8 cellular contexts compared by ENCODE assay signal in genomic region chr13:110911880-110912279, GRCh38. TPM values are rescaled to one million over a fixed set of nuclear protein-coding genes. Genes with fewer than 3 reads are reported as not detected.
DNase-seq lines count a peak whose midpoint lies in the region; ATAC-seq and TF ChIP-seq lines count a peak whose summit lies in the region.

No MANE protein-coding gene starts in this region.

- no peak overlapping the region for H2AK5ac ChIP-seq in IMR-90 (ENCODE audit: low read depth, low read length)

- H4K20me1 ChIP-seq in BLaER1 treated with 17β-estradiol and CSF1 and Interleukin-3, amounts not matched to agents 10 nM and 100 nM: peaks cover 72 to 74% (median 74%) of the 10 kb centered on the region in 11 experiments
- peaks cover 72% of the 10 kb centered on the region for H4K20me1 ChIP-seq in IMR-90 (ENCODE audit: insufficient read depth, low read length)

- H2AK9ac ChIP-seq in IMR-90 (replicated peaks; ENCODE audit: low read depth, low read length, poor library complexity): no peak overlapping the region

- H4K5ac ChIP-seq in IMR-90 (ENCODE audit: low read depth, low read length): no peak overlapping the region

- no peak overlapping the region for H2BK120ac ChIP-seq in IMR-90 (ENCODE audit: low read depth, low read length)

- no peaks in the 10 kb centered on the region for H3K27me3 ChIP-seq in BLaER1 treated with 17β-estradiol and CSF1 and Interleukin-3, amounts not matched to agents 10 nM and 100 nM
- H3K27me3 ChIP-seq in IMR-90 (ENCODE audit: control insufficient read depth, insufficient read depth, low read length): no peaks in the 10 kb centered on the region
- H3K27me3 ChIP-seq in mucosa of stomach (ENCODE audit: control insufficient read depth, insufficient read depth, low read length): no peaks in the 10 kb centered on the region

- peaks cover 11% of the 10 kb centered on the region for H3K9me1 ChIP-seq in IMR-90 (ENCODE audit: insufficient read depth, low read length)

- TF ChIP-seq RAD21 in IMR-90 (IDR thresholded peaks at IDR 0.05; ENCODE audit: low read length): no peak

- BruUV-seq in IMR-90 (replicated peaks; lab: Mats Ljungman, UMichigan): no TSS peak

- H3K23ac ChIP-seq in IMR-90 (ENCODE audit: low read depth, low read length): peak overlapping the region; percentile 81; the same call in 1 of the 2 replicates

- dilution Hi-C loops in IMR-90 (cut with HindIII; ENCODE audit: low sequenced_read_pairs, unreplicated experiment): no loop called here

- TF ChIP-seq CTCF in IMR-90 (conservative IDR thresholded peaks at IDR 0.05; ENCODE audit: low read depth, low read length): no peak

- no peak for TF ChIP-seq POLR2A in IMR-90 (IDR thresholded peaks at IDR 0.05; ENCODE audit: low read depth, low read length)

- H3K36me3 ChIP-seq in BLaER1 treated with 17β-estradiol and CSF1 and Interleukin-3, amounts not matched to agents 10 nM and 100 nM: peaks cover 40 to 52% (median 48%) of the 10 kb centered on the region in 11 experiments
- H3K36me3 ChIP-seq in IMR-90 (ENCODE audit: control insufficient read depth, insufficient read depth, low read length): peaks cover 16% of the 10 kb centered on the region
- H3K36me3 ChIP-seq in mucosa of stomach (ENCODE audit: control insufficient read depth, insufficient read depth, low read length): no peaks in the 10 kb centered on the region

- peak overlapping the region; percentile 11; the same call in 1 of the 2 replicates for H3K14ac ChIP-seq in IMR-90 (replicated peaks; ENCODE audit: low read depth, low read length)

- DNase-seq in IMR-90 (peak; percentile 25), amniotic epithelial cell (ENCODE audit: low read depth) (peak; percentile 23), G401 (ENCODE audit: low spot score) (no peak), posterior cingulate gyrus (no peak)

- H3K79me1 ChIP-seq in IMR-90 (ENCODE audit: low read depth in 1 of 2, low read length in 2 of 2): peaks cover 12 to 42% of the 10 kb centered on the region in 2 experiments

- no peak overlapping the region for H3K56ac ChIP-seq in IMR-90 (ENCODE audit: extremely low read depth, insufficient read depth, low read length)

- peak overlapping the region in 7 of 11 experiments; percentile 97 to 99 (median 98); a peak in 12 of 22 replicates for H3K9ac ChIP-seq in BLaER1 treated with 17β-estradiol and CSF1 and Interleukin-3, amounts not matched to agents 10 nM and 100 nM
- H3K9ac ChIP-seq in IMR-90 (ENCODE audit: low read depth, low read length) (no peak overlapping the region), mucosa of stomach (ENCODE audit: low read length) (peak overlapping the region; percentile 95)

- H2BK20ac ChIP-seq in IMR-90 (ENCODE audit: low read depth, low read length): no peak overlapping the region

- CTCF ChIA-PET in IMR-90 (lab: Yijun Ruan, JAX): no interaction called here

- no peak overlapping the region for H2AFZ ChIP-seq in IMR-90 (replicated peaks; ENCODE audit: low read length, poor library complexity)

- ATAC-seq in IMR-90 (ENCODE audit: low read depth) (no peak), GM21529 (IDR thresholded peaks at IDR 0.05; ENCODE audit: unreplicated experiment) (no peak), HG03039 (IDR thresholded peaks at IDR 0.05; ENCODE audit: unreplicated experiment) (no peak)

- H3K4me2 ChIP-seq in BLaER1 treated with 17β-estradiol and CSF1 and Interleukin-3, amounts not matched to agents 10 nM and 100 nM: peak overlapping the region; percentile 89 to 99 (median 95)
- H3K4me2 ChIP-seq in IMR-90 (ENCODE audit: low read depth, low read length): peak overlapping the region; percentile 98

- intact Hi-C loops in IMR-90 (cut with micrococcal nuclease) (loop anchor here (5.0 kb wide), 2 partner anchors 40 to 320 kb away; no protein-coding TSS in a partner anchor), posterior cingulate gyrus (cut with DNase I) (loop anchor here (10.0 kb wide), 2 partner anchors 297 to 303 kb away; partner anchors contain the start of gene NAXD)

- peak overlapping the region in 6 of 11 experiments; percentile 98 to 100 (median 99); a peak in 2 of 22 replicates for H3K27ac ChIP-seq in BLaER1 treated with 17β-estradiol and CSF1 and Interleukin-3, amounts not matched to agents 10 nM and 100 nM
- no peak overlapping the region for H3K27ac ChIP-seq in IMR-90 (ENCODE audit: insufficient read depth, low read length)

- no peak overlapping the region for H3K4ac ChIP-seq in IMR-90 (ENCODE audit: low read depth, low read length)

- 100% methylated on average over 1 of the region's 2 CpGs; no CpG with 5 or more reads in 1 of the 2 experiments for WGBS in IMR-90 (ENCODE audit: extremely low coverage in 2 of 2, insufficient read length in 1 of 2), 2 experiments

- POLR2A ChIA-PET in IMR-90 (lab: Charles Lee; ENCODE audit: unreplicated experiment): no interaction called here

- no peak overlapping the region for H4K91ac ChIP-seq in IMR-90 (ENCODE audit: insufficient read depth, low read depth, low read length)

- no peak overlapping the region for H2BK5ac ChIP-seq in IMR-90 (ENCODE audit: low read depth, low read length, poor library complexity, severe bottlenecking)

- H2BK15ac ChIP-seq in IMR-90 (ENCODE audit: low read depth, low read length): no peak overlapping the region

- H3K4me3 ChIP-seq in BLaER1 treated with 17β-estradiol and CSF1 and Interleukin-3, amounts not matched to agents 10 nM and 100 nM: peak overlapping the region in 7 of 10 experiments; percentile 88 to 98 (median 97); a peak in 11 of 20 replicates
- H3K4me3 ChIP-seq in IMR-90 (ENCODE audit: insufficient read depth, low read depth, low read length): no peak overlapping the region
- H3K4me3 ChIP-seq in mucosa of stomach (ENCODE audit: low read length): no peak overlapping the region

- H3K9me3 ChIP-seq in BLaER1 treated with 17β-estradiol and CSF1 and Interleukin-3, amounts not matched to agents 10 nM and 100 nM (replicated peaks in 1 of 11): no peaks in the 10 kb centered on the region
- no peaks in the 10 kb centered on the region for H3K9me3 ChIP-seq in IMR-90 (ENCODE audit: control insufficient read depth, insufficient read depth, low read length)
- H3K9me3 ChIP-seq in mucosa of stomach (ENCODE audit: control insufficient read depth, low read length): no peaks in the 10 kb centered on the region

- H3K18ac ChIP-seq in IMR-90 (ENCODE audit: low read depth, low read length): no peak overlapping the region

- H4K8ac ChIP-seq in IMR-90 (ENCODE audit: low read depth in 2 of 2, low read length in 2 of 2): no peak overlapping the region

- in situ Hi-C loops in IMR-90 (cut with MboI; ENCODE audit: low sequenced_read_pairs): no loop called here
- in situ Hi-C loops in G401 (cut with HindIII; ENCODE audit: low sequenced_read_pairs): no loop called here

- H3K4me1 ChIP-seq in BLaER1 treated with 17β-estradiol and CSF1 and Interleukin-3, amounts not matched to agents 10 nM and 100 nM: peaks cover 28 to 57% (median 43%) of the 10 kb centered on the region in 10 experiments
- H3K4me1 ChIP-seq in IMR-90 (ENCODE audit: control insufficient read depth, insufficient read depth, low read length) (peaks cover 11% of the 10 kb centered on the region), mucosa of stomach (ENCODE audit: control insufficient read depth, insufficient read depth, low read length) (peaks cover 31% of the 10 kb centered on the region)

TF ChIP-seq in IMR-90, 13 proteins besides CTCF, POLR2A, EP300 and RAD21:
- TF ChIP-seq BHLHE40 (IDR thresholded peaks at IDR 0.05; ENCODE audit: low read depth, low read length): no peak
- TF ChIP-seq, protein P1, sequence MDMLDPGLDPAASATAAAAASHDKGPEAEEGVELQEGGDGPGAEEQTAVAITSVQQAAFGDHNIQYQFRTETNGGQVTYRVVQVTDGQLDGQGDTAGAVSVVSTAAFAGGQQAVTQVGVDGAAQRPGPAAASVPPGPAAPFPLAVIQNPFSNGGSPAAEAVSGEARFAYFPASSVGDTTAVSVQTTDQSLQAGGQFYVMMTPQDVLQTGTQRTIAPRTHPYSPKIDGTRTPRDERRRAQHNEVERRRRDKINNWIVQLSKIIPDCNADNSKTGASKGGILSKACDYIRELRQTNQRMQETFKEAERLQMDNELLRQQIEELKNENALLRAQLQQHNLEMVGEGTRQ (IDR thresholded peaks at IDR 0.05; ENCODE audit: low read depth, low read length): no peak

RNA-seq across cellular contexts. Expression of gene ANKRD10, which starts 3.0 kb away (rescaled TPM):
- total RNA-seq in IMR-90 (2012; rRNA removed): 18.3 and 24.2 TPM in 2 replicates
- 24.2 and 31.1 TPM in 2 replicates for polyA plus RNA-seq in IMR-90 (2012; rRNA removed)
- polyA plus RNA-seq in IMR-90 (2012; cell fraction: cytosol; rRNA removed): 7.4 and 11.9 TPM in 2 replicates
- polyA plus RNA-seq in IMR-90 (2012; cell fraction: nucleus; rRNA removed; ENCODE audit: low replicate concordance): 105 and 271 TPM in 2 replicates
- 167 and 190 TPM in 2 replicates for total RNA-seq in G401 (2014; rRNA removed; shearing (Covaris generic))

Comparison
In these comparisons a context has a peak if more than half of its experiments do, and no peak if none do; other contexts are left out.
1. H3K4me3 ChIP-seq: peak in BLaER1 treated with 17β-estradiol and CSF1 and Interleukin-3, amounts not matched to agents 10 nM and 100 nM (7 of 10); none in IMR-90 (single experiment) and mucosa of stomach (single experiment).
2. DNase-seq: peak in IMR-90 (single experiment) and amniotic epithelial cell (single experiment); none in G401 (single experiment) and posterior cingulate gyrus (0 of 10).